14 cellular contexts compared by ENCODE assay signal in the genomic region with DNA sequence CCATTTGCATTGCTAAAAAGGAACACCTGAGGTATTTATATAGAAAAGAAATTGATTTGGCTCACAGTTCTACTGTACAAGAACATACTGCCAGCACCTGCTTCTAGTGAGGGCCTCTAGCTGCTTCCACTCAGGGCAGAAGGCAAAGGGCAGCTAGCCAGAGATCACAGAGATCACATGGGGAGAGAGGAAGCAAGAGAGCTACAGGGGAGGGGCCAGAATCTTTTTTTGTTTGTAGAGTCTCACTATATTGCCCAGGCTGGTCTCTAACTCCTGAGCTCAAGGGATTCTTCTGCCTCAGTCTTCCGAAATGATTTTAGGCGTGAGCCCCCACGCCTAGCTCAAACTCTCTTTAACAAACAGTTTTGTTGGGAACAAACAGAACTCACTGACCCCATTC. TPM values are rescaled to one million over a fixed set of nuclear protein-coding genes. Genes with fewer than 3 reads are reported as not detected.
"Had no signal": no experiment of that assay in that cellular context is flagged by ENCODE, and none has a peak within 500 bp of the region (broad histone marks: within the 10 kb centered on the region; RNA-seq: fewer than 3 reads in every experiment).

No MANE protein-coding gene starts in this region.

- FAIRE-seq: astrocyte, colon, keratinocyte had no signal

- H3K36me3 ChIP-seq: stomach, upper lobe of left lung, WERI-Rb-1 had no signal

- H3K27ac ChIP-seq: stomach, testis, upper lobe of left lung, WERI-Rb-1 had no signal

- H3K9me3 ChIP-seq: stomach, testis, upper lobe of left lung had no signal

- H3K4me1 ChIP-seq: testis had no signal

- H3K4me3 ChIP-seq: stomach, testis, upper lobe of left lung had no signal

- DNase-seq: activated CD4-positive, alpha-beta memory T cell treated with anti-CD3 and anti-CD28 coated beads, Interleukin-2, amount 10 ng/mL, durations not matched to agents 7 days and 5 days; activated naive CD4-positive, alpha-beta T cell treated with anti-CD3 and anti-CD28 coated beads, Interleukin-2, amount 10 ng/mL, durations not matched to agents 7 days and 5 days; activated T-cell treated with anti-CD3 and anti-CD28 coated beads, Interleukin-2, amount 50 U/mL, for 24 hours; stimulated activated CD4-positive, alpha-beta T cell treated with anti-CD3 and anti-CD28 coated beads, Interleukin-12 subunit alpha, Interleukin-12 subunit beta, amount 100 ng/mL, for 4 hours; stimulated activated CD4-positive, alpha-beta T cell treated with anti-CD3 and anti-CD28 coated beads, Interleukin-2, amount 100 ng/mL, for 24 hours; stomach; SW 1271; testis; upper lobe of left lung; WERI-Rb-1 had no signal

- H3K27me3 ChIP-seq: stomach, testis, upper lobe of left lung had no signal

RNA-seq across cellular contexts. Expression of gene SLCO4C1, which starts 6.1 kb away (rescaled TPM):
- total RNA-seq: pulmonary artery endothelial cell had no signal
- polyA plus RNA-seq: stomach had no signal
